ENCODE assay signal across 27 cellular contexts in genomic region chr12:115942346-115942745, GRCh38.
"Had no signal": no experiment of that assay in that cellular context is flagged by ENCODE, and none has a peak within 500 bp of the region (broad histone marks: within the 10 kb centered on the region; RNA-seq: fewer than 3 reads in every experiment).

No MANE protein-coding gene starts in this region.

- H3K27me3 ChIP-seq: ascending aorta had no signal

- H3K36me3 ChIP-seq: ascending aorta, WERI-Rb-1 had no signal

- ATAC-seq: activated CD4-positive, CD25-positive, alpha-beta regulatory T cell treated with anti-CD3 and anti-CD28 coated beads, Interleukin-2, amount 50 U/mL, for 24 hours; activated CD8-positive, alpha-beta memory T cell treated with anti-CD3 and anti-CD28 coated beads, Interleukin-2, amount 10 ng/mL, durations not matched to agents 7 days and 5 days; activated CD8-positive, alpha-beta T cell treated with anti-CD3 and anti-CD28 coated beads for 36 hours; activated T-helper 17 cell treated with anti-CD3 and anti-CD28 coated beads, Interleukin-2, amount 50 U/mL, for 72 hours; effector memory CD8-positive, alpha-beta T cell; T-helper 17 cell had no signal

- DNase-seq: activated B cell treated with CpG ODN at 0.5 μM for 24 hours; activated CD4-positive, alpha-beta T cell treated with anti-CD3 and anti-CD28 coated beads for 48 hours; activated CD4-positive, alpha-beta T cell treated with anti-CD3 and anti-CD28 coated beads, Interleukin-2, amount 50 U/mL, for 1 hour; activated CD4-positive, alpha-beta T cell treated with anti-CD3 and anti-CD28 coated beads, Interleukin-2, amount 50 U/mL, for 48 hours; activated CD8-positive, alpha-beta memory T cell treated with anti-CD3 and anti-CD28 coated beads, Interleukin-2, amount 10 ng/mL, durations not matched to agents 7 days and 5 days; activated CD8-positive, alpha-beta memory T cell treated with anti-CD3 and anti-CD28 coated beads, Interleukin-2, amount 50 U/mL, for 48 hours; activated CD8-positive, alpha-beta T cell treated with anti-CD3 and anti-CD28 coated beads for 36 hours; activated effector memory CD4-positive, alpha-beta T cell treated with Interleukin-2 at 50 U/mL for 16 hours; activated gamma-delta T cell treated with Interleukin-2 at 50 U/mL for 16 hours; activated naive CD4-positive, alpha-beta T cell treated with anti-CD3 and anti-CD28 coated beads, Interleukin-2, amount 50 U/mL, for 16 hours; activated naive CD4-positive, alpha-beta T cell treated with Interleukin-2 at 50 U/mL for 16 hours; activated T-cell treated with anti-CD3 and anti-CD28 coated beads for 4 hours; activated T-cell treated with anti-CD3 and anti-CD28 coated beads, Interleukin-2, amount 50 U/mL, for 24 hours; cortex of kidney; dermis blood vessel endothelial cell; effector CD4-positive, alpha-beta T cell; effector memory CD8-positive, alpha-beta T cell; foreskin fibroblast; head of caudate nucleus; T-helper 1 cell; T-helper 17 cell; T1000; WERI-Rb-1 had no signal

- H3K4me1 ChIP-seq: ascending aorta had no signal

- H3K4me3 ChIP-seq: ascending aorta had no signal

- H3K27ac ChIP-seq: ascending aorta, epithelial cell of prostate, WERI-Rb-1 had no signal
